Comparison of ENCODE assay signal across 23 cellular contexts in genomic region chr7:111210996-111211395, GRCh38.
DNase-seq lines count a peak whose midpoint lies in the region; ATAC-seq and TF ChIP-seq lines count a peak whose summit lies in the region.
"Had no signal": no experiment of that assay in that cellular context is flagged by ENCODE, and none has a peak within 500 bp of the region (broad histone marks: within the 10 kb centered on the region; RNA-seq: fewer than 3 reads in every experiment).

No MANE protein-coding gene starts in this region.

- H3K36me3 Mint-ChIP-seq in activated CD4-positive, alpha-beta T cell treated with anti-CD3 and anti-CD28 coated beads, Interleukin-2, amount 10 ng/mL, durations not matched to agents 24 days and 14 days (ENCODE audit: low read depth): peaks cover 3% of the 10 kb centered on the region
- H3K36me3 Mint-ChIP-seq in natural killer cell: no peaks in the 10 kb centered on the region
- H3K36me3 Mint-ChIP-seq: stimulated activated effector memory CD8-positive, alpha-beta T cell treated with anti-CD3 and anti-CD28 coated beads, Interleukin-12 subunit alpha, Interleukin-12 subunit beta, amount 100 ng/mL, for 72 hours had no signal

- peak overlapping the region; percentile 18 for H3K27ac Mint-ChIP-seq in activated CD4-positive, alpha-beta T cell treated with anti-CD3 and anti-CD28 coated beads, Interleukin-2, amount 10 ng/mL, durations not matched to agents 24 days and 14 days
- no peak overlapping the region for H3K27ac Mint-ChIP-seq in natural killer cell
- H3K27ac Mint-ChIP-seq: activated naive CD8-positive, alpha-beta T cell; activated T-helper 2 cell treated with anti-CD3 and anti-CD28 coated beads, Interferon-gamma antibody, Interleukin-2, Interleukin-4, amounts not matched to agents 10 μg/mL and 5 μg/mL and 100 μg/mL, durations not matched to agents 14 hours and 24 hours and 36 hours; IgD-negative memory B cell; stimulated activated effector memory CD8-positive, alpha-beta T cell treated with anti-CD3 and anti-CD28 coated beads, Interleukin-12 subunit alpha, Interleukin-12 subunit beta, amount 100 ng/mL, for 72 hours; T-helper 2 cell treated with Interferon-gamma antibody and Interleukin-4, amounts not matched to agents 5 μg/mL and 100 μg/mL, for 36 hours had no signal

- no peak for DNase-seq in activated CD4-positive, alpha-beta T cell treated with anti-CD3 and anti-CD28 coated beads, Interleukin-2, amount 10 ng/mL, durations not matched to agents 24 days and 14 days
- DNase-seq in activated CD4-positive, alpha-beta T cell treated with anti-CD3 and anti-CD28 coated beads for 48 hours: no peak
- DNase-seq in amniotic stem cell (lab: John Stamatoyannopoulos, UW): peak; percentile 6
- peak; percentile 66 for DNase-seq in fibroblast of pulmonary artery (ENCODE audit: low read depth)
- peak; percentile 45 for DNase-seq in stromal cell of bone marrow (ENCODE audit: low read depth)
- no peak for DNase-seq in activated CD4-positive, CD25-positive, alpha-beta regulatory T cell treated with anti-CD3 and anti-CD28 coated beads, Interleukin-2, amount 50 U/mL, for 72 hours
- DNase-seq in natural killer cell: no peak
- DNase-seq: activated CD4-positive, alpha-beta T cell treated with anti-CD3 and anti-CD28 coated beads, Interleukin-2, amount 50 U/mL, for 4 hours; DMS53; effector memory CD4-positive, alpha-beta T cell; NCI-H1105; NCI-H2029 treated with DMSO at 0.1 percent for 48 hours; NCI-H774; spleen; stimulated activated CD4-positive, alpha-beta T cell treated with anti-CD3 and anti-CD28 coated beads, Interleukin-2, amount 100 ng/mL, for 48 hours had no signal

- H3K4me3 ChIP-seq in fibroblast of pulmonary artery (replicated peaks; ENCODE audit: low read depth, low read length): no peak overlapping the region
- H3K4me3 ChIP-seq: spleen had no signal

- no peaks in the 10 kb centered on the region for H3K27me3 Mint-ChIP-seq in activated CD4-positive, alpha-beta T cell treated with anti-CD3 and anti-CD28 coated beads, Interleukin-2, amount 10 ng/mL, durations not matched to agents 24 days and 14 days
- no peaks in the 10 kb centered on the region for H3K27me3 Mint-ChIP-seq in natural killer cell (ENCODE audit: low read depth in 2 of 2)
- H3K27me3 Mint-ChIP-seq: activated naive CD8-positive, alpha-beta T cell; IgD-negative memory B cell had no signal

- H3K4me1 Mint-ChIP-seq in activated CD4-positive, alpha-beta T cell treated with anti-CD3 and anti-CD28 coated beads, Interleukin-2, amount 10 ng/mL, durations not matched to agents 24 days and 14 days: peaks cover 2% of the 10 kb centered on the region
- no peaks in the 10 kb centered on the region for H3K4me1 Mint-ChIP-seq in natural killer cell

- intact Hi-C loops in activated CD4-positive, alpha-beta T cell treated with anti-CD3 and anti-CD28 coated beads, Interleukin-2, amount 10 ng/mL, durations not matched to agents 24 days and 14 days (cut with micrococcal nuclease): no loop called here
- intact Hi-C loops in natural killer cell (cut with micrococcal nuclease): no loop called here

- ATAC-seq in natural killer cell (no peak), GM19023 (IDR thresholded peaks at IDR 0.05; ENCODE audit: unreplicated experiment) (no peak)
- ATAC-seq: esophagus mucosa; HCT116; stimulated activated effector memory CD8-positive, alpha-beta T cell treated with anti-CD3 and anti-CD28 coated beads, Interleukin-12 subunit alpha, Interleukin-12 subunit beta, amount 100 ng/mL, for 72 hours had no signal

- TF ChIP-seq CTCF in fibroblast of pulmonary artery (IDR thresholded peaks at IDR 0.05; ENCODE audit: low read length, missing control alignments): no peak
- TF ChIP-seq CTCF in natural killer cell (IDR thresholded peaks at IDR 0.05): no peak

- peaks cover 5% of the 10 kb centered on the region for H3K9me3 Mint-ChIP-seq in activated CD4-positive, alpha-beta T cell treated with anti-CD3 and anti-CD28 coated beads, Interleukin-2, amount 10 ng/mL, durations not matched to agents 24 days and 14 days
- peaks cover 9 to 15% of the 10 kb centered on the region in 2 donors for H3K9me3 Mint-ChIP-seq in natural killer cell
- H3K9me3 Mint-ChIP-seq: activated T-helper 2 cell treated with anti-CD3 and anti-CD28 coated beads, Interferon-gamma antibody, Interleukin-2, Interleukin-4, amounts not matched to agents 10 μg/mL and 5 μg/mL and 100 μg/mL, durations not matched to agents 14 hours and 24 hours and 36 hours; IgD-negative memory B cell; stimulated activated effector memory CD8-positive, alpha-beta T cell treated with anti-CD3 and anti-CD28 coated beads, Interleukin-12 subunit alpha, Interleukin-12 subunit beta, amount 100 ng/mL, for 72 hours; T-helper 2 cell treated with Interferon-gamma antibody and Interleukin-4, amounts not matched to agents 5 μg/mL and 100 μg/mL, for 36 hours had no signal

- no peak overlapping the region for H3K4me3 Mint-ChIP-seq in activated CD4-positive, alpha-beta T cell treated with anti-CD3 and anti-CD28 coated beads, Interleukin-2, amount 10 ng/mL, durations not matched to agents 24 days and 14 days
- no peak overlapping the region for H3K4me3 Mint-ChIP-seq in natural killer cell
- H3K4me3 Mint-ChIP-seq: activated naive CD8-positive, alpha-beta T cell; IgD-negative memory B cell; stimulated activated effector memory CD8-positive, alpha-beta T cell treated with anti-CD3 and anti-CD28 coated beads, Interleukin-12 subunit alpha, Interleukin-12 subunit beta, amount 100 ng/mL, for 72 hours; T-helper 2 cell treated with Interferon-gamma antibody and Interleukin-4, amounts not matched to agents 5 μg/mL and 100 μg/mL, for 36 hours had no signal

Comparison
In these comparisons a context has a peak if more than half of its experiments do, and no peak if none do; other contexts are left out.
1. DNase-seq: peak in amniotic stem cell (single experiment), fibroblast of pulmonary artery (single experiment) and stromal cell of bone marrow (single experiment); none in activated CD4-positive, alpha-beta T cell treated with anti-CD3 and anti-CD28 coated beads, Interleukin-2, amount 10 ng/mL, durations not matched to agents 24 days and 14 days (single experiment), activated CD4-positive, alpha-beta T cell treated with anti-CD3 and anti-CD28 coated beads for 48 hours (single experiment), activated CD4-positive, CD25-positive, alpha-beta regulatory T cell treated with anti-CD3 and anti-CD28 coated beads, Interleukin-2, amount 50 U/mL, for 72 hours (single experiment) and natural killer cell (single experiment).